8 cellular contexts compared by ENCODE assay signal in genomic region chrX:110418220-110418856, GRCh38. TPM values are rescaled to one million over a fixed set of nuclear protein-coding genes. Genes with fewer than 3 reads are reported as not detected.
A peak's percentile ranks its signal among the peaks of the same experiment; 100 is the strongest.
DNase-seq lines count a peak whose midpoint lies in the region; ATAC-seq and TF ChIP-seq lines count a peak whose summit lies in the region.

No MANE protein-coding gene starts in this region.

- DNase-seq in ELR (ENCODE audit: low read depth) = peak; percentile 75
- peak; percentile 39 for DNase-seq in NCI-H2029 treated with DMSO at 0.1 percent for 48 hours (lab: John Stamatoyannopoulos, UW)
- no peak for DNase-seq in chondrocyte (ENCODE audit: low spot score)
- DNase-seq in myocyte (ENCODE audit: low read depth) = peak; percentile 50
- no peak for DNase-seq in GM10266 (ENCODE audit: extremely low spot score)

- peak overlapping the region; percentile 73 for H3K27ac Mint-ChIP-seq in chondrocyte (ENCODE audit: unreplicated experiment)

- no peaks in the 10 kb centered on the region for H3K36me3 Mint-ChIP-seq in chondrocyte (ENCODE audit: low read depth)

- no peak for ATAC-seq in HG03039 (IDR thresholded peaks at IDR 0.05; ENCODE audit: unreplicated experiment)
- no peak for ATAC-seq in GM21390 (IDR thresholded peaks at IDR 0.05; ENCODE audit: unreplicated experiment)
- ATAC-seq in GM19324 (IDR thresholded peaks at IDR 0.05; ENCODE audit: low FRiP score, unreplicated experiment) = no peak

- peaks cover 44% of the 10 kb centered on the region for H3K4me1 Mint-ChIP-seq in chondrocyte (ENCODE audit: low read depth)

- H3K27me3 Mint-ChIP-seq in chondrocyte (ENCODE audit: low read depth) = no peaks in the 10 kb centered on the region

- peak overlapping the region; percentile 7 for H3K4me3 Mint-ChIP-seq in chondrocyte (ENCODE audit: unreplicated experiment)

- H3K9me3 Mint-ChIP-seq in chondrocyte (ENCODE audit: low read depth) = no peaks in the 10 kb centered on the region

- TF ChIP-seq CTCF in chondrocyte (IDR thresholded peaks at IDR 0.05) (peak; percentile 82), GM10266 (IDR thresholded peaks at IDR 0.05; ENCODE audit: control insufficient read depth, insufficient read depth, low read depth, missing control alignments) (no peak)

RNA-seq across cellular contexts. Expression of gene RTL9, which starts 59.7 kb away (rescaled TPM):
- total RNA-seq in chondrocyte = 0.20 to 0.33 TPM in 2 of 3 replicates, not detected in the other
- total RNA-seq in myocyte = 0.52 and 1.2 TPM in 2 replicates
- polyA plus RNA-seq in myocyte (2012) = 0.32 TPM

Comparison
In these comparisons a context has a peak if more than half of its experiments do, and no peak if none do; other contexts are left out.
1. DNase-seq: peak in ELR (single experiment), NCI-H2029 treated with DMSO at 0.1 percent for 48 hours (single experiment) and myocyte (single experiment); none in chondrocyte (single experiment) and GM10266 (single experiment).